ENCODE assay signal across 8 cellular contexts in genomic region chr3:49276475-49277356, GRCh38. TPM values are rescaled to one million over a fixed set of nuclear protein-coding genes. Genes with fewer than 3 reads are reported as not detected.
A peak's percentile ranks its signal among the peaks of the same experiment; 100 is the strongest.
DNase-seq lines count a peak whose midpoint lies in the region; ATAC-seq and TF ChIP-seq lines count a peak whose summit lies in the region.

Gene C3orf62 (minus strand): TSS chr3:49277232. CDS start chr3:49276872, 360 bp downstream.

- H3K27ac ChIP-seq in cingulate gyrus (ENCODE audit: low read depth, low read length), result peak within 1 kb of the TSS; percentile 98
- H3K27ac ChIP-seq in PC-9, result no peak within 1 kb of the TSS

- peak within 1 kb of the TSS; percentile 93 for H3K27ac Mint-ChIP-seq in activated CD4-positive, alpha-beta T cell treated with anti-CD3 and anti-CD28 coated beads, Interleukin-2, amount 10 ng/mL, durations not matched to agents 24 days and 14 days

- ATAC-seq in left colon, result peak; percentile 88

- no peaks in the 10 kb centered on the region for H3F3A ChIP-seq in PC-9 (ENCODE audit: insufficient read depth, low read depth)

- H3K27me3 ChIP-seq in PC-9 (ENCODE audit: insufficient read depth, low read depth), result no peaks in the 10 kb centered on the region

- intact Hi-C loops in activated CD4-positive, alpha-beta T cell treated with anti-CD3 and anti-CD28 coated beads, Interleukin-2, amount 10 ng/mL, durations not matched to agents 24 days and 14 days (cut with micrococcal nuclease), result loop anchor here (1.0 to 5.0 kb wide), 4 partner anchors 14 to 105 kb away; partner anchors contain the start of genes GPX1, KLHDC8B and USP4
- intact Hi-C loops in left colon (cut with DNase I, micrococcal nuclease), result no loop called here
- intact Hi-C loops in PC-9 (cut with micrococcal nuclease; ENCODE audit: unreplicated experiment), result no loop called here

- no peak for TF ChIP-seq CTCF in GM13976 (IDR thresholded peaks at IDR 0.05; ENCODE audit: borderline replicate concordance, control extremely low read depth, extremely low read depth, insufficient read depth, missing control alignments)
- no peak for TF ChIP-seq CTCF in PC-9 (conservative IDR thresholded peaks at IDR 0.05)

- H3K4me3 ChIP-seq in PC-9, result no peak within 1 kb of the TSS

- CTCF ChIA-PET in PC-9 (lab: Charles Lee), result no interaction called here

- H3K4me1 Mint-ChIP-seq in activated CD4-positive, alpha-beta T cell treated with anti-CD3 and anti-CD28 coated beads, Interleukin-2, amount 10 ng/mL, durations not matched to agents 24 days and 14 days, result peaks cover 25% of the 10 kb centered on the region

- BruUV-seq in PC-9 (replicated peaks; lab: Mats Ljungman, UMichigan), result no TSS peak

- in situ Hi-C loops in GM13976 (cut with MboI; ENCODE audit: low sequenced_read_pairs, unreplicated experiment), result no loop called here

- H2AFZ ChIP-seq in PC-9, result no peak within 1 kb of the TSS

- H3K9me3 ChIP-seq in PC-9 (ENCODE audit: insufficient read depth, low read depth), result no peaks in the 10 kb centered on the region

- DNase-seq in GM13976 (ENCODE audit: low spot score), result peak; percentile 92
- peak; percentile 48 for DNase-seq in HT-29 (ENCODE audit: low spot score)
- DNase-seq in activated CD4-positive, alpha-beta T cell treated with anti-CD3 and anti-CD28 coated beads, Interleukin-2, amount 10 ng/mL, durations not matched to agents 24 days and 14 days, result peak; percentile 94
- peak; percentile 92 to 93 for DNase-seq in left colon
- DNase-seq in stimulated activated CD4-positive, alpha-beta T cell treated with anti-CD3 and anti-CD28 coated beads, Interleukin-1b, Interleukin-23, amount 100 ng/mL, for 1 hour (ENCODE audit: low read depth in 2 of 2), result peak; percentile 13 to 56
- DNase-seq in NCI-H226, result no peak
- DNase-seq in PC-9, result no peak

- no peaks in the 10 kb centered on the region for H3K4me1 ChIP-seq in PC-9 (replicated peaks; ENCODE audit: insufficient read depth)

- H3K27me3 Mint-ChIP-seq in activated CD4-positive, alpha-beta T cell treated with anti-CD3 and anti-CD28 coated beads, Interleukin-2, amount 10 ng/mL, durations not matched to agents 24 days and 14 days, result no peaks in the 10 kb centered on the region

- no peaks in the 10 kb centered on the region for H3K79me2 ChIP-seq in PC-9 (ENCODE audit: low read depth)

- H3K36me3 Mint-ChIP-seq in activated CD4-positive, alpha-beta T cell treated with anti-CD3 and anti-CD28 coated beads, Interleukin-2, amount 10 ng/mL, durations not matched to agents 24 days and 14 days (ENCODE audit: low read depth), result peaks cover 39% of the 10 kb centered on the region

- no peaks in the 10 kb centered on the region for H3K9me2 ChIP-seq in PC-9 (ENCODE audit: insufficient read depth)

- no peaks in the 10 kb centered on the region for H4K20me1 ChIP-seq in PC-9 (ENCODE audit: insufficient read depth)

- no peak within 1 kb of the TSS for H3K4me2 ChIP-seq in PC-9

- POLR2A ChIA-PET in PC-9 (lab: Charles Lee; ENCODE audit: unreplicated experiment), result interaction anchor here (0.6 kb wide), 1 partner anchor 242 kb away, joined by 3 read pairs; no protein-coding TSS in a partner anchor

- peaks cover 7% of the 10 kb centered on the region; the same call in 1 of the 2 replicates for H3K36me3 ChIP-seq in PC-9 (ENCODE audit: low read depth)

- H3K4me3 Mint-ChIP-seq in activated CD4-positive, alpha-beta T cell treated with anti-CD3 and anti-CD28 coated beads, Interleukin-2, amount 10 ng/mL, durations not matched to agents 24 days and 14 days, result peak within 1 kb of the TSS; percentile 78

- no peaks in the 10 kb centered on the region for H3K9me3 Mint-ChIP-seq in activated CD4-positive, alpha-beta T cell treated with anti-CD3 and anti-CD28 coated beads, Interleukin-2, amount 10 ng/mL, durations not matched to agents 24 days and 14 days

RNA-seq across cellular contexts. Expression of gene C3orf62, which starts in this region (rescaled TPM):
- total RNA-seq in HT-29 (2014; rRNA removed; shearing (Covaris generic)), result 1.3 and 3.8 TPM in 2 replicates
- 8.0 and 9.6 TPM in 2 replicates for total RNA-seq in activated CD4-positive, alpha-beta T cell treated with anti-CD3 and anti-CD28 coated beads, Interleukin-2, amount 10 ng/mL, durations not matched to agents 24 days and 14 days
- total RNA-seq in left colon (1 to 10 TPM; 4.7 to 4.8 TPM), PC-9 (2021) (6.9 and 12.4 TPM in 2 replicates)

Comparison
In these comparisons a context has a peak if more than half of its experiments do, and no peak if none do; other contexts are left out.
1. DNase-seq: peak in GM13976 (single experiment), HT-29 (single experiment), activated CD4-positive, alpha-beta T cell treated with anti-CD3 and anti-CD28 coated beads, Interleukin-2, amount 10 ng/mL, durations not matched to agents 24 days and 14 days (single experiment), left colon (2 of 2) and stimulated activated CD4-positive, alpha-beta T cell treated with anti-CD3 and anti-CD28 coated beads, Interleukin-1b, Interleukin-23, amount 100 ng/mL, for 1 hour (2 of 2); none in NCI-H226 (single experiment) and PC-9 (0 of 2).